Comparison of ENCODE assay signal across 11 cellular contexts in the genomic region with DNA sequence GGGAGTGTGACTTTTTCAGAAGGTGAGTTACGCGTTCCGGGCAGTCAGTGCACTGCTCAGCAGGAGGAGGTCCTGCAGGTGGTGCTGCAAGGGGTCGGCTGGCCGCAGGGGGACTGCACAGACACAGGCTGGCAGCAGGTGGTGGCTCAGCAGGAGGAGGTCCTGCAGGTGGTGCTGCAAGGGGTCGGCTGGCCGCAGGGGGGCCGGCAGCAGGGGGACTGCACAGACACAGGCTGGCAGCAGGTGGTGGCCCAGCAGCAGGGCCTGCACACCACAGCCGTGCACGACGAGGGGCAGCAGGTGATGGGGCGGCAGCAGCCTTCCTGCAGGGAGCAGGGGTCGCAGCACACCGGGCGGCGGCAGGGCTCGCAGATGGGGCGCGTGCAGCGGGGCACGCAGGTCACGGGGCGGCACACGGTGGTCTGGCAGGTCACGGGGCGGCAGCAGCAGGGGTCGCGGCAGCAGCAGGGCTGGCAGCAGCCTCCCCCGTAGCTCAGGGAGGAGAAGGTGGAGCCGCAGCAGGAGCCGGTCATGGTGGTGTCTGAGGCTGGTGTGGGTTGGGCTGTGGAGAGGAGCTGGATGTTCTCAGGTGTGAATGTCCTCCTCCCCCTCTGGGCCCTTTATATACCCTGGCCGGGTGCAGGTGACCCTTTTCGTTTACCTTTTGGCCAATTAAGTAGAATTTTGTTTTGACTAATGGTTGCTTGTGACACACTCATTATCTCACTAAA. TPM values are rescaled to one million over a fixed set of nuclear protein-coding genes. Genes with fewer than 3 reads are reported as not detected.
DNase-seq lines count a peak whose midpoint lies in the region; ATAC-seq, FAIRE-seq and TF ChIP-seq lines count a peak whose summit lies in the region.
"Not testable (repeated sequence)": the region's sequence is repeated elsewhere in the genome, so short reads cannot be mapped to it uniquely, and the experiment has no call there.
"Had no signal": no experiment of that assay in that cellular context is flagged by ENCODE, and none has a peak within 500 bp of the region (broad histone marks: within the 10 kb centered on the region; RNA-seq: fewer than 3 reads in every experiment).

A gene with protein sequence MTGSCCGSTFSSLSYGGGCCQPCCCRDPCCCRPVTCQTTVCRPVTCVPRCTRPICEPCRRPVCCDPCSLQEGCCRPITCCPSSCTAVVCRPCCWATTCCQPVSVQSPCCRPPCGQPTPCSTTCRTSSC (minus strand): TSS at position 582 of the 731 bp plus-strand sequence. CDS start 49 bp downstream, at position 533.

- peak within 1 kb of the TSS; percentile 61 for H3K4me2 ChIP-seq in GM23248 (ENCODE audit: unreplicated experiment)
- not testable (repeated sequence) for H3K4me2 ChIP-seq in HepG2 (ENCODE audit: low read depth, low read length); smooth muscle cell

- not testable (repeated sequence) for H3K9me3 ChIP-seq in GM23248 (ENCODE audit: low read depth); smooth muscle cell (replicated peaks; ENCODE audit: low read depth)
- H3K9me3 ChIP-seq in HepG2 (ENCODE audit: low read length) = peaks cover 11% of the 10 kb centered on the region

- not testable (repeated sequence) for H2AFZ ChIP-seq in GM23248; HepG2 (ENCODE audit: low read length); smooth muscle cell (ENCODE audit: low read depth)

- peaks cover 23% of the 10 kb centered on the region for H3F3A ChIP-seq in GM23248 (ENCODE audit: insufficient read depth)
- H3F3A ChIP-seq in smooth muscle cell (ENCODE audit: low read depth) = not testable (repeated sequence)

- not testable (repeated sequence) for FAIRE-seq in HepG2 (lab: Jason Lieb, UNC)

- not testable (repeated sequence) for H3K9me2 ChIP-seq in GM23248 (ENCODE audit: insufficient read depth)

- H3K9me3 Mint-ChIP-seq in natural killer cell treated with Interleukin-12 subunit alpha and Interleukin-12 subunit beta and Interleukin-15 and Interleukin-18, amount 100 ng/mL, for 72 hours = not testable (repeated sequence)

- H3K9ac ChIP-seq in GM23248; smooth muscle cell (ENCODE audit: low read depth): not testable (repeated sequence)
- H3K9ac ChIP-seq in HepG2 (ENCODE audit: insufficient read depth, low read depth, low read length) = peak within 1 kb of the TSS; percentile 20; the same call in 1 of the 2 replicates

- not testable (repeated sequence) for DNase-seq in GM23248; brain microvascular endothelial cell; HepG2 (ENCODE audit: low spot score); natural killer cell treated with Interleukin-12 subunit alpha and Interleukin-12 subunit beta and Interleukin-15 and Interleukin-18, amount 100 ng/mL, for 72 hours (ENCODE audit: low spot score); smooth muscle cell (lab: John Stamatoyannopoulos, UW; ENCODE audit: unreplicated experiment)
- DNase-seq in RPMI8226 = peak; percentile 28

- not testable (repeated sequence) for TF ChIP-seq CTCF in brain microvascular endothelial cell (IDR thresholded peaks at IDR 0.05; ENCODE audit: low read depth, low read length, missing control alignments); HepG2 (CRISPR knock-in tag; IDR thresholded peaks at IDR 0.05); smooth muscle cell (IDR thresholded peaks at IDR 0.05; ENCODE audit: borderline replicate concordance, insufficient read depth, poor library complexity, severe bottlenecking)

- not testable (repeated sequence) for TF ChIP-seq RAD21 in Ishikawa (IDR thresholded peaks at IDR 0.05; ENCODE audit: low read depth); HepG2 (CRISPR knock-in tag; IDR thresholded peaks at IDR 0.05)

- not testable (repeated sequence) for H3K27ac Mint-ChIP-seq in natural killer cell treated with Interleukin-12 subunit alpha and Interleukin-12 subunit beta and Interleukin-15 and Interleukin-18, amount 100 ng/mL, for 72 hours

- peak within 1 kb of the TSS; percentile 84 for H3K27ac ChIP-seq in GM23248
- peak within 1 kb of the TSS; percentile 78 for H3K27ac ChIP-seq in brain microvascular endothelial cell
- H3K27ac ChIP-seq in HepG2 (ENCODE audit: extremely low read length, insufficient read depth, low read length) = peak within 1 kb of the TSS; percentile 31
- H3K27ac ChIP-seq in smooth muscle cell (ENCODE audit: low read depth) = peak within 1 kb of the TSS; percentile 89

- TF ChIP-seq EP300 in Ishikawa (IDR thresholded peaks at IDR 0.05; ENCODE audit: borderline replicate concordance); HepG2 (IDR thresholded peaks at IDR 0.05; ENCODE audit: low read depth in 2 of 2, low read length in 2 of 2); HepG2 (CRISPR knock-in tag; IDR thresholded peaks at IDR 0.05; ENCODE audit: borderline replicate concordance): not testable (repeated sequence)

- POLR2A ChIA-PET in HepG2 (lab: Yijun Ruan, JAX) = not testable (repeated sequence)

- BruUV-seq in HepG2 (replicated peaks; lab: Mats Ljungman, UMichigan) = not testable (repeated sequence)

- peaks cover 26% of the 10 kb centered on the region in 2 donors for H3K27me3 Mint-ChIP-seq in natural killer cell treated with Interleukin-12 subunit alpha and Interleukin-12 subunit beta and Interleukin-15 and Interleukin-18, amount 100 ng/mL, for 72 hours

- 88 to 92% methylated on average over 8 to 10 of the region's 33 CpGs for WGBS in GM23248 (ENCODE audit: low coverage in 1 of 2, low lambda C conversion rate in 2 of 2, missing lambda C conversion rate in 2 of 2), 2 experiments
- 72% methylated on average over 10 of the region's 33 CpGs for whole genome bisulfite sequencing in HepG2 (ENCODE audit: low lambda C conversion rate)
- 89% methylated on average over 9 of the region's 33 CpGs for WGBS in smooth muscle cell (ENCODE audit: low lambda C conversion rate)

- not testable (repeated sequence) for H3K79me2 ChIP-seq in GM23248 (ENCODE audit: insufficient read depth); HepG2 (ENCODE audit: insufficient read depth, low read length); smooth muscle cell (ENCODE audit: low read depth)

- in situ Hi-C loops in GM23248 (cut with MboI); brain microvascular endothelial cell (cut with HindIII; ENCODE audit: low pct_ligation_motif_present, low sequenced_read_pairs); HepG2 (cut with HindIII; ENCODE audit: extremely low pct_ligation_motif_present, low pct_unique_long_range_greater_than_20kb): not testable (repeated sequence)

- H3K4me1 Mint-ChIP-seq in natural killer cell treated with Interleukin-12 subunit alpha and Interleukin-12 subunit beta and Interleukin-15 and Interleukin-18, amount 100 ng/mL, for 72 hours (ENCODE audit: low read depth in 2 of 2) = not testable (repeated sequence)

- CTCF ChIA-PET in HepG2 (lab: Yijun Ruan, JAX; ENCODE audit: low intra/inter-chr PET ratio, low total read pairs) = not testable (repeated sequence)

- H3K4me1 ChIP-seq in GM23248 (ENCODE audit: insufficient read depth) (peaks cover 20% of the 10 kb centered on the region), HepG2 (ENCODE audit: insufficient read depth, low read length) (peaks cover 17% of the 10 kb centered on the region)
- H3K4me1 ChIP-seq in smooth muscle cell (ENCODE audit: low read depth) = not testable (repeated sequence)

- not testable (repeated sequence) for H4K20me1 ChIP-seq in GM23248 (ENCODE audit: insufficient read depth); HepG2 (ENCODE audit: insufficient read depth, low read length); smooth muscle cell (ENCODE audit: low read depth)

- peak; percentile 48 for ATAC-seq in HepG2
- ATAC-seq in natural killer cell treated with Interleukin-12 subunit alpha and Interleukin-12 subunit beta and Interleukin-15 and Interleukin-18, amount 100 ng/mL, for 72 hours = peak; percentile 24 to 52

- not testable (repeated sequence) for TF ChIP-seq POLR2A in HepG2 (IDR thresholded peaks at IDR 0.05; ENCODE audit: insufficient read depth in 1 of 2, low read depth in 2 of 2, low read length in 2 of 2)

- H3K36me3 Mint-ChIP-seq in natural killer cell treated with Interleukin-12 subunit alpha and Interleukin-12 subunit beta and Interleukin-15 and Interleukin-18, amount 100 ng/mL, for 72 hours = not testable (repeated sequence)

- H3K27me3 ChIP-seq in GM23248 (replicated peaks; ENCODE audit: insufficient read depth); brain microvascular endothelial cell (replicated peaks); HepG2 (ENCODE audit: control insufficient read depth in 1 of 2, insufficient read depth in 2 of 2, low read length in 2 of 2); smooth muscle cell (ENCODE audit: low read depth): not testable (repeated sequence)

- H3K4me3 Mint-ChIP-seq in natural killer cell treated with Interleukin-12 subunit alpha and Interleukin-12 subunit beta and Interleukin-15 and Interleukin-18, amount 100 ng/mL, for 72 hours = not testable (repeated sequence)

- H3K36me3 ChIP-seq in GM23248 (ENCODE audit: low read depth); brain microvascular endothelial cell (replicated peaks); HepG2 (replicated peaks in 1 of 2; ENCODE audit: control insufficient read depth in 1 of 2, insufficient read depth in 2 of 2, low read length in 2 of 2); smooth muscle cell (ENCODE audit: low read depth): not testable (repeated sequence)

- intact Hi-C loops in HepG2 (cut with micrococcal nuclease; ENCODE audit: unreplicated experiment) = loop anchor here (10.0 kb wide), 1 partner anchor 142 kb away; no protein-coding TSS in a partner anchor

- H3K4me3 ChIP-seq in GM23248; brain microvascular endothelial cell (ENCODE audit: low read depth, low read length); HepG2 (replicated peaks in 1 of 3; ENCODE audit: insufficient read depth in 1 of 3, low read depth in 2 of 3, low read length in 3 of 3); smooth muscle cell: not testable (repeated sequence)

RNA-seq across cellular contexts. Expression of the gene that starts here (rescaled TPM):
- not detected in 2 replicates for total RNA-seq in GM23248 (2014; rRNA removed; shearing (Covaris generic))
- polyA plus RNA-seq in GM23248 (2016; fragmentation: Nextera tagmentation; extraction: Ambion mirVana) = not detected in 2 replicates
- not detected in 2 replicates for total RNA-seq in HepG2 (2016; rRNA removed; fragmentation: Illumina TruSeq; extraction: Trizol)
- not detected in 2 replicates for total RNA-seq in HepG2 (2016; cell fraction: cytosol; rRNA removed; fragmentation: Illumina TruSeq; extraction: Trizol; ENCODE audit: low read depth)
- not detected in 2 replicates for total RNA-seq in HepG2 (2016; cell fraction: insoluble cytoplasmic fraction; rRNA removed; fragmentation: Illumina TruSeq; extraction: Trizol)
- not detected in 2 replicates for total RNA-seq in HepG2 (2016; cell fraction: membrane; rRNA removed; fragmentation: Illumina TruSeq; extraction: Trizol)
- not detected in 2 replicates for total RNA-seq in HepG2 (2016; cell fraction: nucleus; rRNA removed; fragmentation: Illumina TruSeq; extraction: Trizol)
- polyA plus RNA-seq in HepG2 (2011; rRNA removed) = not detected in 2 replicates
- 0.10 TPM in 1 of 2 replicates, not detected in the other for polyA plus RNA-seq in HepG2 (2011; cell fraction: cytosol; rRNA removed)
- 0.21 TPM in 1 of 2 replicates, not detected in the other for polyA plus RNA-seq in HepG2 (2011; cell fraction: nucleus; rRNA removed)
- polyA plus RNA-seq in HepG2 (2012) = not detected in 2 replicates
- polyA plus RNA-seq in HepG2 (2016; cell fraction: cytosol; fragmentation: Illumina TruSeq; extraction: Trizol; ENCODE audit: low read depth) = not detected in 2 replicates
- not detected in 2 replicates for polyA plus RNA-seq in HepG2 (2016; cell fraction: insoluble cytoplasmic fraction; fragmentation: Illumina TruSeq; extraction: Trizol; ENCODE audit: low read depth)
- not detected in 2 replicates for polyA plus RNA-seq in HepG2 (2016; cell fraction: membrane; fragmentation: Illumina TruSeq; extraction: Trizol; ENCODE audit: low read depth)
- not detected in 2 replicates for polyA plus RNA-seq in HepG2 (2016; cell fraction: nucleus; fragmentation: Illumina TruSeq; extraction: Trizol; ENCODE audit: insufficient read depth, low read depth)
- not detected in 2 replicates for polyA minus RNA-seq in HepG2 (2011; rRNA and poly(A)+ RNA removed; ENCODE audit: low replicate concordance)
- not detected in 2 replicates for polyA minus RNA-seq in HepG2 (2011; cell fraction: cytosol; rRNA and poly(A)+ RNA removed)
- not detected in 2 replicates for polyA minus RNA-seq in HepG2 (2011; cell fraction: nucleus; rRNA and poly(A)+ RNA removed)
- not detected for total RNA-seq in natural killer cell treated with Interleukin-12 subunit alpha and Interleukin-12 subunit beta and Interleukin-15 and Interleukin-18, amount 100 ng/mL, for 72 hours
- total RNA-seq in smooth muscle cell = not detected in 2 replicates
- not detected in 2 replicates for polyA plus RNA-seq in smooth muscle cell
- total RNA-seq: CD4-positive, alpha-beta memory T cell; M059J; Right ventricle myocardium superior; SK-MEL-5 had no signal
- polyA plus RNA-seq: CD4-positive, alpha-beta memory T cell had no signal

Comparison
In these comparisons a context has a peak if more than half of its experiments do, and no peak if none do; other contexts are left out.
1. Peak in ATAC-seq, H3K27ac ChIP-seq and H3K9ac ChIP-seq in HepG2; RNA of the gene not detected or under 1 TPM.
2. Peak in ATAC-seq in natural killer cell treated with Interleukin-12 subunit alpha and Interleukin-12 subunit beta and Interleukin-15 and Interleukin-18, amount 100 ng/mL, for 72 hours; RNA of the gene not detected or under 1 TPM.
3. H3K27ac ChIP-seq: peak in every context shown above with its lines; median percentile 89 in smooth muscle cell; 84 in GM23248; 78 in brain microvascular endothelial cell; 31 in HepG2.